10 cellular contexts compared by ENCODE assay signal in genomic region chr16:1383556-1383955, GRCh38. TPM values are rescaled to one million over a fixed set of nuclear protein-coding genes. Genes with fewer than 3 reads are reported as not detected.
"Had no signal": no experiment of that assay in that cellular context is flagged by ENCODE, and none has a peak within 500 bp of the region (broad histone marks: within the 10 kb centered on the region; RNA-seq: fewer than 3 reads in every experiment).

No MANE protein-coding gene starts in this region.

- DNase-seq: KBM-7, KG1 had no signal

- ATAC-seq: HepG2, K562 had no signal

- H3K4me2 ChIP-seq: KMS-11 had no signal

- H3K9ac ChIP-seq: KMS-11 had no signal

- FAIRE-seq: HepG2, HTR-8/SVneo, K562 had no signal

- H3K4me3 ChIP-seq: K562 had no signal

- H3K27ac ChIP-seq: HL-60, KMS-11 had no signal

RNA-seq across cellular contexts. Expression of gene PERCC1, which starts 47.3 kb away (rescaled TPM):
- total RNA-seq: HT-29, HT1080, K562 had no signal
- polyA plus RNA-seq: HepG2, IgD-negative memory B cell, K562 had no signal
